Comparison of ENCODE assay signal across 2 cellular contexts in genomic region chr1:182703539-182703938, GRCh38.
TF ChIP-seq lines count a peak whose summit lies in the region.

No MANE protein-coding gene starts in this region.

TF ChIP-seq in GM23338, 12 proteins besides CTCF, POLR2A, EP300 and RAD21 (continued from another document):
- TF ChIP-seq REST (IDR thresholded peaks at IDR 0.05; ENCODE audit: unreplicated experiment) (no peak), POLR2AphosphoS5 (IDR thresholded peaks at IDR 0.05; ENCODE audit: low read depth) (no peak), ZNF462 (CRISPR knock-in tag; IDR thresholded peaks at IDR 0.05) (no peak), ZNF114 (CRISPR knock-in tag; IDR thresholded peaks at IDR 0.05) (no peak), NANOG (IDR thresholded peaks at IDR 0.05; ENCODE audit: borderline replicate concordance) (no peak), CREB1 (CRISPR knock-in tag; IDR thresholded peaks at IDR 0.05; ENCODE audit: low read depth) (no peak), JUNB (IDR thresholded peaks at IDR 0.05; ENCODE audit: unreplicated experiment) (no peak), EZH2phosphoT487 (IDR thresholded peaks at IDR 0.05; ENCODE audit: unreplicated experiment) (no peak)

TF ChIP-seq in WTC11, 78 proteins besides CTCF, POLR2A, EP300 and RAD21 (continued from another document):
- no peak for TF ChIP-seq ZNF532 (CRISPR knock-in tag; IDR thresholded peaks at IDR 0.05; ENCODE audit: borderline replicate concordance)
- TF ChIP-seq CREM (CRISPR knock-in tag; IDR thresholded peaks at IDR 0.05), result no peak
- TF ChIP-seq ATF2 (CRISPR knock-in tag; IDR thresholded peaks at IDR 0.05; ENCODE audit: borderline replicate concordance, low read depth), result no peak
- TF ChIP-seq ZNF138 (CRISPR knock-in tag; conservative IDR thresholded peaks at IDR 0.05), result no peak
- no peak for TF ChIP-seq SMAD4 (CRISPR knock-in tag; IDR thresholded peaks at IDR 0.05)
- no peak for TF ChIP-seq FOXK1 (CRISPR knock-in tag; IDR thresholded peaks at IDR 0.05)
- no peak for TF ChIP-seq ZBTB21 (CRISPR knock-in tag; IDR thresholded peaks at IDR 0.05; ENCODE audit: borderline replicate concordance)
- no peak for TF ChIP-seq E2F1 (CRISPR knock-in tag; IDR thresholded peaks at IDR 0.05)
- no peak for TF ChIP-seq MXD4 (CRISPR knock-in tag; IDR thresholded peaks at IDR 0.05; ENCODE audit: borderline replicate concordance)
- no peak for TF ChIP-seq ETV6 (CRISPR knock-in tag; IDR thresholded peaks at IDR 0.05)
- no peak for TF ChIP-seq ZNF512 (CRISPR knock-in tag; IDR thresholded peaks at IDR 0.05; ENCODE audit: borderline replicate concordance)
- no peak for TF ChIP-seq FOXP4 (CRISPR knock-in tag; IDR thresholded peaks at IDR 0.05)
- TF ChIP-seq ZNF416 (CRISPR knock-in tag; IDR thresholded peaks at IDR 0.05), result no peak
- no peak for TF ChIP-seq ZNF232 (CRISPR knock-in tag; IDR thresholded peaks at IDR 0.05)
